26 cellular contexts compared by ENCODE assay signal in genomic region chrX:51834076-51834475, GRCh38.
"Had no signal": no experiment of that assay in that cellular context is flagged by ENCODE, and none has a peak within 500 bp of the region (broad histone marks: within the 10 kb centered on the region; RNA-seq: fewer than 3 reads in every experiment).

No MANE protein-coding gene starts in this region.

- DNase-seq: activated B cell treated with CpG ODN at 0.5 μM for 24 hours; activated CD4-positive, alpha-beta memory T cell treated with anti-CD3 and anti-CD28 coated beads for 36 hours; activated CD4-positive, alpha-beta T cell treated with anti-CD3 and anti-CD28 coated beads for 4 hours; activated effector memory CD4-positive, alpha-beta T cell treated with Interleukin-2 at 50 U/mL for 16 hours; activated naive CD4-positive, alpha-beta T cell treated with anti-CD3 and anti-CD28 coated beads for 36 hours; activated T-cell treated with anti-CD3 and anti-CD28 coated beads, Interleukin-2, amount 50 U/mL, for 72 hours; dermis blood vessel endothelial cell; effector memory CD4-positive, alpha-beta T cell; hippocampal formation; kidney glomerular epithelial cell; left ventricle myocardium superior; mammary epithelial cell; midbrain; ovary; psoas muscle; stimulated activated CD4-positive, alpha-beta T cell treated with anti-CD3 and anti-CD28 coated beads, Interleukin-1b, Interleukin-23, amount 100 ng/mL, for 48 hours; stomach; T-helper 9 cell; uterus had no signal

- H3K4me3 Mint-ChIP-seq: activated B cell treated with CpG ODN at 0.5 μM for 24 hours; activated CD4-positive, alpha-beta memory T cell treated with anti-CD3 and anti-CD28 coated beads for 36 hours; activated naive CD4-positive, alpha-beta T cell treated with anti-CD3 and anti-CD28 coated beads for 36 hours; activated T-cell treated with anti-CD3 and anti-CD28 coated beads, Interleukin-2, amount 50 U/mL, for 72 hours; nephron; stimulated activated memory B cell treated with anti-CD40 and anti-IgM and Interleukin-4, amounts not matched to agents 10 μg/mL and 1 μg/mL and 100 μg/mL, for 72 hours had no signal

- H3K27ac Mint-ChIP-seq: activated B cell treated with CpG ODN at 0.5 μM for 24 hours; activated CD4-positive, alpha-beta memory T cell treated with anti-CD3 and anti-CD28 coated beads for 36 hours; activated naive CD4-positive, alpha-beta T cell treated with anti-CD3 and anti-CD28 coated beads for 36 hours; activated T-cell treated with anti-CD3 and anti-CD28 coated beads, Interleukin-2, amount 50 U/mL, for 72 hours; nephron; stimulated activated memory B cell treated with anti-CD40 and anti-IgM and Interleukin-4, amounts not matched to agents 10 μg/mL and 1 μg/mL and 100 μg/mL, for 72 hours had no signal

- H3K27me3 ChIP-seq: foreskin keratinocyte, neutrophil, ovary, right atrium auricular region, stomach, suprapubic skin, tibial nerve, uterus had no signal

- H3K36me3 ChIP-seq: neutrophil, ovary, right atrium auricular region, stomach, suprapubic skin, tibial nerve, uterus had no signal

- H3K27me3 Mint-ChIP-seq: activated B cell treated with CpG ODN at 0.5 μM for 24 hours; activated CD4-positive, alpha-beta memory T cell treated with anti-CD3 and anti-CD28 coated beads for 36 hours; stimulated activated memory B cell treated with anti-CD40 and anti-IgM and Interleukin-4, amounts not matched to agents 10 μg/mL and 1 μg/mL and 100 μg/mL, for 72 hours had no signal

- H3K4me3 ChIP-seq: ovary, psoas muscle, right atrium auricular region, stomach, suprapubic skin, tibial nerve, uterus had no signal

- H3K4me1 Mint-ChIP-seq: activated B cell treated with CpG ODN at 0.5 μM for 24 hours had no signal

- H3K27ac ChIP-seq: foreskin keratinocyte, neutrophil, ovary, psoas muscle, right atrium auricular region, stomach, suprapubic skin, tibial nerve, uterus had no signal

- H3K9me3 Mint-ChIP-seq: activated B cell treated with CpG ODN at 0.5 μM for 24 hours; activated CD4-positive, alpha-beta memory T cell treated with anti-CD3 and anti-CD28 coated beads for 36 hours; activated naive CD4-positive, alpha-beta T cell treated with anti-CD3 and anti-CD28 coated beads for 36 hours; activated T-cell treated with anti-CD3 and anti-CD28 coated beads, Interleukin-2, amount 50 U/mL, for 72 hours; stimulated activated memory B cell treated with anti-CD40 and anti-IgM and Interleukin-4, amounts not matched to agents 10 μg/mL and 1 μg/mL and 100 μg/mL, for 72 hours had no signal

- ATAC-seq: activated T-cell treated with anti-CD3 and anti-CD28 coated beads, Interleukin-2, amount 50 U/mL, for 72 hours; foreskin keratinocyte; left ventricle myocardium superior; psoas muscle; stimulated activated memory B cell treated with anti-CD40 and anti-IgM and Interleukin-4, amounts not matched to agents 10 μg/mL and 1 μg/mL and 100 μg/mL, for 72 hours had no signal

- H3K9me3 ChIP-seq: neutrophil, ovary, psoas muscle, right atrium auricular region, stomach, suprapubic skin, tibial nerve, uterus had no signal

- H3K4me1 ChIP-seq: foreskin keratinocyte, psoas muscle, right atrium auricular region, suprapubic skin, uterus had no signal
